19 cellular contexts compared by ENCODE assay signal in genomic region chr12:26680724-26681455, GRCh38.
DNase-seq lines count a peak whose midpoint lies in the region; TF ChIP-seq lines count a peak whose summit lies in the region.
"Had no signal": no experiment of that assay in that cellular context is flagged by ENCODE, and none has a peak within 500 bp of the region (broad histone marks: within the 10 kb centered on the region; RNA-seq: fewer than 3 reads in every experiment).

No MANE protein-coding gene starts in this region.

- H3K36me3 ChIP-seq in HUES6 (ENCODE audit: control insufficient read depth, insufficient read depth, low read length) = peaks cover 32% of the 10 kb centered on the region
- peaks cover 22 to 43% (median 33%) of the 10 kb centered on the region in 3 donors for H3K36me3 ChIP-seq in tibial artery

- H3K27me3 ChIP-seq in HUES6 (ENCODE audit: control insufficient read depth, insufficient read depth, low read length) (no peaks in the 10 kb centered on the region), tibial artery (no peaks in the 10 kb centered on the region)
- H3K27me3 ChIP-seq: gastrocnemius medialis had no signal

- TF ChIP-seq CTCF in AG10803 (conservative IDR thresholded peaks at IDR 0.05; ENCODE audit: low read length) (no peak), cardiac fibroblast (IDR thresholded peaks at IDR 0.05; ENCODE audit: low read depth, low read length) (no peak), tibial artery (IDR thresholded peaks at IDR 0.05) (no peak), GM10266 (IDR thresholded peaks at IDR 0.05; ENCODE audit: control insufficient read depth, insufficient read depth, low read depth, missing control alignments) (no peak)

- DNase-seq in AG10803 (ENCODE audit: low read depth) (peak; percentile 84), cardiac fibroblast (ENCODE audit: low read depth in 2 of 2) (peak; percentile 55 to 68), iris pigment epithelial cell (ENCODE audit: low read depth) (peak; percentile 27), NCI-H128 (lab: John Stamatoyannopoulos, UW; ENCODE audit: unreplicated experiment) (no peak), tibial artery (no peak), T-helper 2 cell (no peak), GM10266 (ENCODE audit: extremely low spot score) (no peak)
- DNase-seq: activated CD4-positive, CD25-positive, alpha-beta regulatory T cell treated with anti-CD3 and anti-CD28 coated beads, Interleukin-2, amount 50 U/mL, for 72 hours; activated naive CD4-positive, alpha-beta T cell treated with anti-CD3 and anti-CD28 coated beads, Interleukin-2, amount 10 ng/mL, durations not matched to agents 7 days and 5 days; C1 segment of cervical spinal cord; DMS153; effector CD4-positive, alpha-beta T cell; gastrocnemius medialis; lower lobe of right lung; MV-4-11; NCI-H2107; SHP77; stimulated activated CD4-positive, alpha-beta T cell treated with anti-CD3 and anti-CD28 coated beads, Interleukin-15, amount 100 ng/mL, for 24 hours had no signal

- intact Hi-C loops in tibial artery (cut with DNase I; ENCODE audit: low total_unique reads) = no loop called here

- H3K4me1 ChIP-seq in HUES6 (ENCODE audit: control insufficient read depth, insufficient read depth, low read length) (peaks cover 31% of the 10 kb centered on the region), tibial artery (no peaks in the 10 kb centered on the region)
- H3K4me1 ChIP-seq: gastrocnemius medialis, lower lobe of right lung had no signal

- no peak overlapping the region for H3K9ac ChIP-seq in HUES6 (ENCODE audit: low read length)

- H3K27ac ChIP-seq in HUES6 (ENCODE audit: low read depth, low read length) (0 out of 2 replicates have a peak overlapping the region, but pooled peaks have one; percentile 25), tibial artery (no peak overlapping the region)
- H3K27ac ChIP-seq: gastrocnemius medialis, lower lobe of right lung had no signal

- H3K9me3 ChIP-seq in HUES6 (ENCODE audit: control insufficient read depth, insufficient read depth, low read depth, low read length) (peaks cover 13% of the 10 kb centered on the region), tibial artery (peaks cover 0 to 7% (median 0%) of the 10 kb centered on the region in 3 donors)
- H3K9me3 ChIP-seq: gastrocnemius medialis had no signal

- H3K4me3 ChIP-seq in AG10803 (ENCODE audit: low read length) (no peak overlapping the region), HUES6 (ENCODE audit: low read depth, low read length) (no peak overlapping the region), cardiac fibroblast (replicated peaks in 1 of 2; ENCODE audit: low read depth in 2 of 2, low read length in 2 of 2) (no peak overlapping the region), tibial artery (no peak overlapping the region)
- H3K4me3 ChIP-seq: gastrocnemius medialis, lower lobe of right lung had no signal

Comparison
In these comparisons a context has a peak if more than half of its experiments do, and no peak if none do; other contexts are left out.
1. DNase-seq: peak in AG10803 (single experiment), cardiac fibroblast (2 of 2) and iris pigment epithelial cell (single experiment); none in NCI-H128 (single experiment), tibial artery (0 of 2), T-helper 2 cell (0 of 5) and GM10266 (single experiment).